ENCODE assay signal across 8 cellular contexts in genomic region chr17:73196500-73196899, GRCh38. TPM values are rescaled to one million over a fixed set of nuclear protein-coding genes. Genes with fewer than 3 reads are reported as not detected.
DNase-seq lines count a peak whose midpoint lies in the region; ATAC-seq and TF ChIP-seq lines count a peak whose summit lies in the region.

No MANE protein-coding gene starts in this region.

- TF ChIP-seq POLR2A in thyroid gland (IDR thresholded peaks at IDR 0.05), result no peak

- H3K27ac ChIP-seq in thyroid gland, result no peak overlapping the region

- H3K27ac Mint-ChIP-seq in activated naive CD4-positive, alpha-beta T cell treated with anti-CD3 and anti-CD28 coated beads, Interleukin-2, amount 50 U/mL, for 72 hours, result peak overlapping the region; percentile 11 to 68

- peak in 3 of 6 experiments; percentile 20 to 45 (median 43) for TF ChIP-seq CTCF in thyroid gland (IDR thresholded peaks at IDR 0.05)

- H3K27me3 ChIP-seq in adipocyte (replicated peaks; ENCODE audit: control insufficient read depth, insufficient read depth, low read length) (no peaks in the 10 kb centered on the region), thyroid gland (no peaks in the 10 kb centered on the region)

- peaks cover 26 to 57% of the 10 kb centered on the region in 2 donors for H3K36me3 Mint-ChIP-seq in activated naive CD4-positive, alpha-beta T cell treated with anti-CD3 and anti-CD28 coated beads, Interleukin-2, amount 50 U/mL, for 72 hours

- H3K4me3 ChIP-seq in adipocyte (ENCODE audit: low read length), result no peak overlapping the region
- no peak overlapping the region for H3K4me3 ChIP-seq in thyroid gland (replicated peaks in 1 of 3)

- WGBS in thyroid gland, 2 donors, result 62 to 78% methylated on average over 13 of the region's 13 CpGs

- H3K36me3 ChIP-seq in adipocyte (ENCODE audit: control insufficient read depth, insufficient read depth, low read length, severe bottlenecking) (peaks cover 50% of the 10 kb centered on the region), thyroid gland (peaks cover 49 to 50% of the 10 kb centered on the region in 2 donors)

- DNase-seq in activated naive CD4-positive, alpha-beta T cell treated with anti-CD3 and anti-CD28 coated beads, Interleukin-2, amount 50 U/mL, for 72 hours (ENCODE audit: low spot score in 2 of 2), result no peak
- DNase-seq in activated naive CD4-positive, alpha-beta T cell treated with Interleukin-2 at 50 U/mL for 16 hours, result no peak
- DNase-seq in adipocyte (ENCODE audit: low read depth) (peak; percentile 43), islet precursor cell (peak; percentile 88), thyroid gland (peak; percentile 45 to 77), AG20443 (ENCODE audit: low spot score) (no peak)

- ATAC-seq in activated naive CD4-positive, alpha-beta T cell treated with anti-CD3 and anti-CD28 coated beads, Interleukin-2, amount 50 U/mL, for 72 hours, result no peak
- ATAC-seq in GM21723 (IDR thresholded peaks at IDR 0.05; ENCODE audit: unreplicated experiment) (no peak), HG03045 (IDR thresholded peaks at IDR 0.05; ENCODE audit: unreplicated experiment) (no peak)

- H3K9ac ChIP-seq in adipocyte (ENCODE audit: low read length), result no peak overlapping the region

- H3K4me1 ChIP-seq in adipocyte (ENCODE audit: control insufficient read depth, insufficient read depth, low read length), result peaks cover 22% of the 10 kb centered on the region
- H3K4me1 ChIP-seq in thyroid gland, result peaks cover 6 to 10% of the 10 kb centered on the region in 2 donors

- intact Hi-C loops in thyroid gland (cut with DNase I), result no loop called here

- no peaks in the 10 kb centered on the region for H3K9me3 Mint-ChIP-seq in activated naive CD4-positive, alpha-beta T cell treated with anti-CD3 and anti-CD28 coated beads, Interleukin-2, amount 50 U/mL, for 72 hours

- H3K9me3 ChIP-seq in adipocyte (ENCODE audit: control insufficient read depth, low read length), result no peaks in the 10 kb centered on the region
- no peaks in the 10 kb centered on the region for H3K9me3 ChIP-seq in thyroid gland

RNA-seq across cellular contexts. Expression of gene COG1, which starts 3.6 kb away (rescaled TPM):
- 10 to 100 TPM; 26.8 to 40.5 TPM for total RNA-seq in activated naive CD4-positive, alpha-beta T cell treated with anti-CD3 and anti-CD28 coated beads, Interleukin-2, amount 50 U/mL, for 72 hours
- total RNA-seq in thyroid gland, result 10 to 100 TPM; 31.9 to 42.9 (median 37.2) TPM

RNA-seq across cellular contexts. Expression of gene SSTR2, which starts 31.7 kb away (rescaled TPM):
- total RNA-seq in activated naive CD4-positive, alpha-beta T cell treated with anti-CD3 and anti-CD28 coated beads, Interleukin-2, amount 50 U/mL, for 72 hours, result under 1 TPM; 0.12 to 0.87 TPM
- total RNA-seq in thyroid gland, result 1 to 10 TPM in 2 of 4 donors, under 1 TPM in 2; 0.56 to 2.5 (median 0.99) TPM

Comparison
In these comparisons a context has a peak if more than half of its experiments do, and no peak if none do; other contexts are left out.
1. DNase-seq: peak in adipocyte (single experiment), islet precursor cell (single experiment) and thyroid gland (2 of 2); none in activated naive CD4-positive, alpha-beta T cell treated with anti-CD3 and anti-CD28 coated beads, Interleukin-2, amount 50 U/mL, for 72 hours (0 of 2), activated naive CD4-positive, alpha-beta T cell treated with Interleukin-2 at 50 U/mL for 16 hours (single experiment) and AG20443 (single experiment).